20 cellular contexts compared by ENCODE assay signal in genomic region chr5:116409591-116410296, GRCh38.
DNase-seq lines count a peak whose midpoint lies in the region; ATAC-seq, FAIRE-seq and TF ChIP-seq lines count a peak whose summit lies in the region.
"Had no signal": no experiment of that assay in that cellular context is flagged by ENCODE, and none has a peak within 500 bp of the region (broad histone marks: within the 10 kb centered on the region; RNA-seq: fewer than 3 reads in every experiment).

No MANE protein-coding gene starts in this region.

- ATAC-seq in body of pancreas (peak; percentile 84), psoas muscle (peak in 2 of 4 donors; percentile 23 to 47), GM18868 (IDR thresholded peaks at IDR 0.05; ENCODE audit: unreplicated experiment) (no peak)
- ATAC-seq: HCT116, Right ventricle myocardium inferior had no signal

- WGBS in body of pancreas, 2 donors, result 23 to 37% methylated on average over 5 of the region's 5 CpGs
- WGBS in psoas muscle, 3 donors, result 27 to 48% (median 28%) methylated on average over 5 of the region's 5 CpGs

- H3K27ac ChIP-seq in body of pancreas (peak overlapping the region; percentile 30 to 72 (median 62)), psoas muscle (peak overlapping the region; percentile 57)
- H3K27ac ChIP-seq: C4-2B had no signal

- DNase-seq in NCI-H2171 treated with DMSO at 0.1 percent for 48 hours (lab: John Stamatoyannopoulos, UW) (peak; percentile 14), NCI-H2171 (lab: John Stamatoyannopoulos, UW) (no peak), NCI-H446 treated with DMSO at 0.1 percent for 48 hours (lab: John Stamatoyannopoulos, UW) (peak; percentile 10), body of pancreas (peak; percentile 64 to 85 (median 78)), psoas muscle (no peak), urothelium cell line (ENCODE audit: low spot score) (no peak)
- DNase-seq in activated naive CD4-positive, alpha-beta T cell (lab: John Stamatoyannopoulos, UW), result no peak
- DNase-seq: GDM1, Karpas-422, NCI-H1436 treated with DMSO at 0.1 percent for 48 hours, NCI-H1930, NCI-H345, NCI-H526 had no signal

- H3K9me3 ChIP-seq in body of pancreas, result no peaks in the 10 kb centered on the region
- no peaks in the 10 kb centered on the region for H3K9me3 ChIP-seq in psoas muscle

- TF ChIP-seq CTCF in body of pancreas (IDR thresholded peaks at IDR 0.05) (peak in 1 of 7 experiments; percentile 8), psoas muscle (IDR thresholded peaks at IDR 0.05) (no peak)

- H3K4me3 ChIP-seq in body of pancreas, result no peak overlapping the region
- H3K4me3 ChIP-seq in psoas muscle, result no peak overlapping the region

- H3K36me3 ChIP-seq in body of pancreas (replicated peaks in 1 of 2; ENCODE audit: insufficient read depth in 1 of 2, low read depth in 2 of 2) (no peaks in the 10 kb centered on the region), psoas muscle (ENCODE audit: insufficient read depth in 1 of 2, low read depth in 1 of 2) (peaks cover 0 to 3% of the 10 kb centered on the region in 2 donors)

- no peaks in the 10 kb centered on the region for H3K27me3 ChIP-seq in body of pancreas
- H3K27me3 ChIP-seq in psoas muscle (ENCODE audit: insufficient read depth in 3 of 3, low read length in 2 of 3), result no peaks in the 10 kb centered on the region

- peaks cover 28% of the 10 kb centered on the region for H3K4me1 ChIP-seq in body of pancreas
- peaks cover 22% of the 10 kb centered on the region for H3K4me1 ChIP-seq in psoas muscle

- TF ChIP-seq POLR2A in body of pancreas (IDR thresholded peaks at IDR 0.05), result no peak

- no peak for FAIRE-seq in urothelium cell line (lab: Jason Lieb, UNC)
- FAIRE-seq: GM18507, H1, RCC 7860 had no signal

- intact Hi-C loops in body of pancreas (cut with DNase I) (no loop called here), psoas muscle (cut with DNase I) (loop anchor here in 1 of 2 donors (5.0 kb wide), 1 partner anchor 47 kb away; no protein-coding TSS in a partner anchor)

Comparison
In these comparisons a context has a peak if more than half of its experiments do, and no peak if none do; other contexts are left out.
1. DNase-seq: peak in NCI-H2171 treated with DMSO at 0.1 percent for 48 hours (single experiment), NCI-H446 treated with DMSO at 0.1 percent for 48 hours (single experiment) and body of pancreas (4 of 4); none in NCI-H2171 (single experiment), psoas muscle (0 of 2), urothelium cell line (single experiment) and activated naive CD4-positive, alpha-beta T cell (0 of 4).